ENCODE assay signal across 16 cellular contexts in genomic region chr17:46831573-46832305, GRCh38. TPM values are rescaled to one million over a fixed set of nuclear protein-coding genes. Genes with fewer than 3 reads are reported as not detected.
DNase-seq lines count a peak whose midpoint lies in the region.
"Had no signal": no experiment of that assay in that cellular context is flagged by ENCODE, and none has a peak within 500 bp of the region (broad histone marks: within the 10 kb centered on the region; RNA-seq: fewer than 3 reads in every experiment).

No MANE protein-coding gene starts in this region.

- H3K27me3 ChIP-seq in subcutaneous abdominal adipose tissue (ENCODE audit: control insufficient read depth in 5 of 5, insufficient read depth in 4 of 5, low read length in 5 of 5) = no peaks in the 10 kb centered on the region
- H3K27me3 ChIP-seq: BLaER1 had no signal

- H3K4me1 ChIP-seq in subcutaneous abdominal adipose tissue (ENCODE audit: control insufficient read depth in 5 of 5, insufficient read depth in 5 of 5, low read length in 5 of 5) = peaks cover 0 to 38% (median 20%) of the 10 kb centered on the region in 5 donors

- peak overlapping the region in 1 of 5 donors; percentile 61 for H3K9ac ChIP-seq in subcutaneous abdominal adipose tissue (ENCODE audit: low read length in 5 of 5)
- H3K9ac ChIP-seq: BLaER1 had no signal

- peaks cover 77% of the 10 kb centered on the region for H3K27me3 Mint-ChIP-seq in activated naive CD4-positive, alpha-beta T cell treated with anti-CD3 and anti-CD28 coated beads, Interleukin-2, amount 10 ng/mL, durations not matched to agents 7 days and 5 days

- H3K4me3 ChIP-seq in subcutaneous abdominal adipose tissue (ENCODE audit: low read depth in 1 of 5, low read length in 5 of 5) = peak overlapping the region in 4 of 5 donors; percentile 3 to 48 (median 34)
- H3K4me3 ChIP-seq: BLaER1 had no signal

- H3K36me3 Mint-ChIP-seq in activated naive CD4-positive, alpha-beta T cell treated with anti-CD3 and anti-CD28 coated beads, Interleukin-2, amount 10 ng/mL, durations not matched to agents 7 days and 5 days = no peaks in the 10 kb centered on the region

- DNase-seq in activated naive CD4-positive, alpha-beta T cell treated with anti-CD3 and anti-CD28 coated beads, Interleukin-2, amount 10 ng/mL, durations not matched to agents 7 days and 5 days = no peak
- no peak for DNase-seq in activated naive CD4-positive, alpha-beta T cell (lab: John Stamatoyannopoulos, UW)
- DNase-seq in globus pallidus (ENCODE audit: low spot score) = peak; percentile 47
- peak; percentile 70 for DNase-seq in midbrain (lab: John Stamatoyannopoulos, UW)
- DNase-seq in NCI-H345 (lab: John Stamatoyannopoulos, UW) = no peak
- DNase-seq in GDM1 (lab: John Stamatoyannopoulos, UW) = no peak
- DNase-seq in SK-N-DZ (ENCODE audit: low spot score) = no peak
- DNase-seq: DMS 273 treated with DMSO at 0.1 percent for 48 hours, IMR-90, Kasumi-1, NCI-H1105 treated with DMSO at 0.1 percent for 48 hours, NCI-H1930, NCI-H524 had no signal

- H3K27ac ChIP-seq in subcutaneous abdominal adipose tissue (ENCODE audit: low read depth, low read length) = peak overlapping the region; percentile 30
- H3K27ac ChIP-seq: 22Rv1, BLaER1 had no signal

- CTCF ChIA-PET in activated naive CD4-positive, alpha-beta T cell treated with anti-CD3 and anti-CD28 coated beads, Interleukin-2, amount 10 ng/mL, durations not matched to agents 7 days and 5 days (lab: Charles Lee) = interaction anchor here (1.1 kb wide), 1 partner anchor 16 kb away, joined by 3 read pairs; no protein-coding TSS in a partner anchor

- no peaks in the 10 kb centered on the region for H3K36me3 ChIP-seq in subcutaneous abdominal adipose tissue (ENCODE audit: control insufficient read depth in 5 of 5, insufficient read depth in 5 of 5, low read length in 5 of 5)
- H3K36me3 ChIP-seq: BLaER1 had no signal

- no peak overlapping the region for H3K4me3 Mint-ChIP-seq in activated naive CD4-positive, alpha-beta T cell treated with anti-CD3 and anti-CD28 coated beads, Interleukin-2, amount 10 ng/mL, durations not matched to agents 7 days and 5 days

- peaks cover 0 to 5% (median 0%) of the 10 kb centered on the region in 5 donors for H3K9me3 ChIP-seq in subcutaneous abdominal adipose tissue (ENCODE audit: control insufficient read depth in 5 of 5, low read length in 5 of 5)
- H3K9me3 ChIP-seq: BLaER1 had no signal

- no peaks in the 10 kb centered on the region for H3K9me3 Mint-ChIP-seq in activated naive CD4-positive, alpha-beta T cell treated with anti-CD3 and anti-CD28 coated beads, Interleukin-2, amount 10 ng/mL, durations not matched to agents 7 days and 5 days

- no peaks in the 10 kb centered on the region for H3K4me1 Mint-ChIP-seq in activated naive CD4-positive, alpha-beta T cell treated with anti-CD3 and anti-CD28 coated beads, Interleukin-2, amount 10 ng/mL, durations not matched to agents 7 days and 5 days

- H3K27ac Mint-ChIP-seq in activated naive CD4-positive, alpha-beta T cell treated with anti-CD3 and anti-CD28 coated beads, Interleukin-2, amount 10 ng/mL, durations not matched to agents 7 days and 5 days = peak overlapping the region; percentile 58

RNA-seq across cellular contexts. Expression of gene WNT3, which starts 13.2 kb away (rescaled TPM):
- 5.4 and 5.7 TPM in 2 replicates for polyA plus RNA-seq in SK-N-DZ (2014; cell fraction: cytosol; rRNA removed)
- 7.1 and 8.3 TPM in 2 replicates for polyA plus RNA-seq in SK-N-DZ (2014; cell fraction: nucleus; rRNA removed)

RNA-seq across cellular contexts. Expression of gene WNT9B, which starts 19.6 kb away (rescaled TPM):
- not detected in 2 replicates for polyA plus RNA-seq in SK-N-DZ (2014; cell fraction: cytosol; rRNA removed)
- not detected in 2 replicates for polyA plus RNA-seq in SK-N-DZ (2014; cell fraction: nucleus; rRNA removed)
- polyA plus RNA-seq: IMR-90 had no signal

Comparison
In these comparisons a context has a peak if more than half of its experiments do, and no peak if none do; other contexts are left out.
1. DNase-seq: peak in globus pallidus (single experiment) and midbrain (single experiment); none in activated naive CD4-positive, alpha-beta T cell treated with anti-CD3 and anti-CD28 coated beads, Interleukin-2, amount 10 ng/mL, durations not matched to agents 7 days and 5 days (single experiment), activated naive CD4-positive, alpha-beta T cell (0 of 4), NCI-H345 (single experiment), GDM1 (single experiment) and SK-N-DZ (single experiment).